22 cellular contexts compared by ENCODE assay signal in genomic region chr14:106346534-106347290, GRCh38.
DNase-seq lines count a peak whose midpoint lies in the region; ATAC-seq and TF ChIP-seq lines count a peak whose summit lies in the region.
"Had no signal": no experiment of that assay in that cellular context is flagged by ENCODE, and none has a peak within 500 bp of the region (broad histone marks: within the 10 kb centered on the region; RNA-seq: fewer than 3 reads in every experiment).

No MANE protein-coding gene starts in this region.

- H3K9me2 ChIP-seq in DOHH2 (replicated peaks; ENCODE audit: control insufficient read depth, low read length), result no peaks in the 10 kb centered on the region

- intact Hi-C loops in lower leg skin (cut with DNase I; ENCODE audit: low total_unique reads), result no loop called here

- H3K4me3 ChIP-seq in DOHH2 (ENCODE audit: low read length), result no peak overlapping the region
- peak overlapping the region; percentile 3; the same call in 1 of the 2 replicates for H3K4me3 ChIP-seq in HUES48 (ENCODE audit: low read depth, low read length)
- H3K4me3 ChIP-seq in lower leg skin (ENCODE audit: low read depth, poor library complexity, severe bottlenecking), result no peak overlapping the region
- H3K4me3 ChIP-seq: MG63, PC-9 had no signal

- H3K79me2 ChIP-seq in DOHH2 (ENCODE audit: control insufficient read depth, low read length), result peaks cover 7% of the 10 kb centered on the region

- 88 to 89% methylated on average over 4 of the region's 4 CpGs for WGBS in lower leg skin, 2 donors

- peaks cover 29% of the 10 kb centered on the region for H3F3A ChIP-seq in DOHH2 (ENCODE audit: control insufficient read depth, insufficient read depth)

- no peaks in the 10 kb centered on the region for H4K20me1 ChIP-seq in DOHH2 (ENCODE audit: control insufficient read depth, insufficient read depth, low read depth, low read length)

- no peak overlapping the region for H3K9ac ChIP-seq in HUES48 (ENCODE audit: low read depth, low read length)

- H3K9me3 ChIP-seq in DOHH2 (ENCODE audit: control insufficient read depth, insufficient read depth, low read length) (no peaks in the 10 kb centered on the region), HUES48 (ENCODE audit: control insufficient read depth, insufficient read depth, low read length) (peaks cover 89% of the 10 kb centered on the region), T-helper 17 cell (ENCODE audit: control insufficient read depth, low read length, poor library complexity, severe bottlenecking) (no peaks in the 10 kb centered on the region)
- H3K9me3 ChIP-seq: MG63 had no signal

- H3K27me3 Mint-ChIP-seq in T-helper 17 cell, result peaks cover 15% of the 10 kb centered on the region
- H3K27me3 Mint-ChIP-seq in osteocyte (ENCODE audit: unreplicated experiment), result no peaks in the 10 kb centered on the region
- H3K27me3 Mint-ChIP-seq: B cell had no signal

- H3K4me2 ChIP-seq in DOHH2 (ENCODE audit: low read length), result peak overlapping the region; percentile 68
- H3K4me2 ChIP-seq: PC-9 had no signal

- peak overlapping the region; percentile 67 for H3K27ac Mint-ChIP-seq in T-helper 17 cell
- H3K27ac Mint-ChIP-seq in osteocyte (ENCODE audit: unreplicated experiment), result no peak overlapping the region
- H3K27ac Mint-ChIP-seq: B cell, CD14-positive monocyte had no signal

- H3K36me3 ChIP-seq in DOHH2 (ENCODE audit: control insufficient read depth, low read length) (peaks cover 30% of the 10 kb centered on the region), HUES48 (ENCODE audit: control insufficient read depth, insufficient read depth, low read length) (no peaks in the 10 kb centered on the region)
- H3K36me3 ChIP-seq: MG63 had no signal

- TF ChIP-seq POLR2A in lower leg skin (IDR thresholded peaks at IDR 0.05), result no peak

- H3K4me1 Mint-ChIP-seq in T-helper 17 cell (peaks cover 2% of the 10 kb centered on the region), osteocyte (ENCODE audit: unreplicated experiment) (no peaks in the 10 kb centered on the region)

- H3K4me3 Mint-ChIP-seq in T-helper 17 cell, result no peak overlapping the region
- H3K4me3 Mint-ChIP-seq in osteocyte (ENCODE audit: unreplicated experiment), result no peak overlapping the region
- H3K4me3 Mint-ChIP-seq: B cell, CD14-positive monocyte had no signal

- H3K27ac ChIP-seq in DOHH2 (ENCODE audit: low read depth, low read length) (no peak overlapping the region), HUES48 (ENCODE audit: low read depth, low read length) (no peak overlapping the region)
- H3K27ac ChIP-seq: PC-9, RWPE1 had no signal

- H3K27me3 ChIP-seq in DOHH2 (ENCODE audit: control insufficient read depth, low read length) (no peaks in the 10 kb centered on the region), HUES48 (ENCODE audit: control insufficient read depth, insufficient read depth, low read length) (no peaks in the 10 kb centered on the region)

- H3K4me1 ChIP-seq in DOHH2 (ENCODE audit: control insufficient read depth, low read length) (peaks cover 76% of the 10 kb centered on the region), HUES48 (ENCODE audit: control insufficient read depth, insufficient read depth, low read length) (no peaks in the 10 kb centered on the region)

- no peak for TF ChIP-seq CTCF in DOHH2 (IDR thresholded peaks at IDR 0.05; ENCODE audit: low read depth, low read length, poor library complexity, severe bottlenecking)
- TF ChIP-seq CTCF in osteocyte (IDR thresholded peaks at IDR 0.05), result no peak
- TF ChIP-seq CTCF in lower leg skin (IDR thresholded peaks at IDR 0.05), result no peak

- ATAC-seq in T-helper 17 cell, result no peak
- no peak for ATAC-seq in HG03095 (IDR thresholded peaks at IDR 0.05; ENCODE audit: unreplicated experiment)
- no peak for ATAC-seq in GM19324 (IDR thresholded peaks at IDR 0.05; ENCODE audit: low FRiP score, unreplicated experiment)
- ATAC-seq: HCT116 had no signal

- peaks cover 70% of the 10 kb centered on the region for H3K9me3 Mint-ChIP-seq in osteocyte (ENCODE audit: unreplicated experiment)
- H3K9me3 Mint-ChIP-seq: CD14-positive monocyte had no signal

- H3K36me3 Mint-ChIP-seq in T-helper 17 cell (ENCODE audit: low read depth) (no peaks in the 10 kb centered on the region), osteocyte (ENCODE audit: unreplicated experiment) (peaks cover 2% of the 10 kb centered on the region)
- H3K36me3 Mint-ChIP-seq: CD14-positive monocyte had no signal

- DNase-seq in T-helper 17 cell (no peak), osteocyte (ENCODE audit: extremely low spot score, unreplicated experiment) (peak; percentile 88), lower leg skin (ENCODE audit: low spot score in 2 of 2) (no peak)
- DNase-seq: Calu3, DMS79 treated with DMSO at 0.1 percent for 48 hours, KBM-7, MG63, NCI-H2029, NCI-H446, NCI-H524 treated with DMSO at 0.1 percent for 48 hours, NCI-H774, PC-9, SHP77, T-helper 1 cell had no signal
